Comparison of ENCODE assay signal across 2 cellular contexts in the genomic region with DNA sequence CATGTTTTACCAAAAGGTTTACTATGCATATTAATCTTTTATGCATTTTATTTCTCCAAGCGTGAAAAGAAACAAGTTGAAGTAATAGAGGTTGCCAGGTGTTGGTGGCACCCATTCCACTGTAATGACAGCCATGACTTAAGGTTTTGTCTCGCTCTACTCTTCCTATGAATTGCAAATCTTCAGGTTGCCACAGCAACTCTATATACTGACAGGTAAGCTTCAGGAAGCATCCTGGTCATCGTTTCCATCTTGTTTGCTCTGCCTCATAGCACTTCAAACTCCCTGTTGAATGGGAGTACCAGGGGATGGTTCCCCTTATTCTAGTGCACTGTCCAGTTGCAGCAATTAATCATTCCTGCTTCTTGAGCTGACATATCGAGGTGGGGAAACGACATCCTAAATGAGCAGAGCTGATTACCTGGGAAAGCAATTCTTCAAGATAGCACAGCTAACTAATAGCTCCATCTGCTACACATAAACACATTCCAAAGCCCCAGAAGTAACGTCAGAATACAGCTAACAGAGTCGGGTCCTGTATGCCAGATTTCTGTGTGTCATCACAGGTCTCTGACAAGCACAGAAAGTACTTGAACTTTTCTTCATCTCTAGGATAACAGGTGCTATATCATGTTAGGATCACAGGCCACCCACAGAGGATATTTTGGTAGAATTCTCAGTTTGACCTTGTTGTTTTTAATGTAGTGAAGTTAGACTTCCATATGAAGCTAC.
TF ChIP-seq lines count a peak whose summit lies in the region.

No MANE protein-coding gene starts in this region.

TF ChIP-seq in SK-N-SH treated with all-trans-retinoic acid at 6 μM for 48 hours, 23 proteins besides CTCF, POLR2A, EP300 and RAD21:
- TF ChIP-seq, protein P1, sequence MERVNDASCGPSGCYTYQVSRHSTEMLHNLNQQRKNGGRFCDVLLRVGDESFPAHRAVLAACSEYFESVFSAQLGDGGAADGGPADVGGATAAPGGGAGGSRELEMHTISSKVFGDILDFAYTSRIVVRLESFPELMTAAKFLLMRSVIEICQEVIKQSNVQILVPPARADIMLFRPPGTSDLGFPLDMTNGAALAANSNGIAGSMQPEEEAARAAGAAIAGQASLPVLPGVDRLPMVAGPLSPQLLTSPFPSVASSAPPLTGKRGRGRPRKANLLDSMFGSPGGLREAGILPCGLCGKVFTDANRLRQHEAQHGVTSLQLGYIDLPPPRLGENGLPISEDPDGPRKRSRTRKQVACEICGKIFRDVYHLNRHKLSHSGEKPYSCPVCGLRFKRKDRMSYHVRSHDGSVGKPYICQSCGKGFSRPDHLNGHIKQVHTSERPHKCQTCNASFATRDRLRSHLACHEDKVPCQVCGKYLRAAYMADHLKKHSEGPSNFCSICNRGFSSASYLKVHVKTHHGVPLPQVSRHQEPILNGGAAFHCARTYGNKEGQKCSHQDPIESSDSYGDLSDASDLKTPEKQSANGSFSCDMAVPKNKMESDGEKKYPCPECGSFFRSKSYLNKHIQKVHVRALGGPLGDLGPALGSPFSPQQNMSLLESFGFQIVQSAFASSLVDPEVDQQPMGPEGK (CRISPR knock-in tag; IDR thresholded peaks at IDR 0.05; ENCODE audit: borderline replicate concordance), result no peak
- TF ChIP-seq ZNF70 (CRISPR knock-in tag; IDR thresholded peaks at IDR 0.05), result no peak
- peak; percentile 40 for TF ChIP-seq ISL1 (CRISPR knock-in tag; IDR thresholded peaks at IDR 0.05)
- TF ChIP-seq SNAI2 (CRISPR knock-in tag; IDR thresholded peaks at IDR 0.05), result 0 out of 2 replicates have a peak, but pooled peaks have one; percentile 19
- TF ChIP-seq, protein P2, sequence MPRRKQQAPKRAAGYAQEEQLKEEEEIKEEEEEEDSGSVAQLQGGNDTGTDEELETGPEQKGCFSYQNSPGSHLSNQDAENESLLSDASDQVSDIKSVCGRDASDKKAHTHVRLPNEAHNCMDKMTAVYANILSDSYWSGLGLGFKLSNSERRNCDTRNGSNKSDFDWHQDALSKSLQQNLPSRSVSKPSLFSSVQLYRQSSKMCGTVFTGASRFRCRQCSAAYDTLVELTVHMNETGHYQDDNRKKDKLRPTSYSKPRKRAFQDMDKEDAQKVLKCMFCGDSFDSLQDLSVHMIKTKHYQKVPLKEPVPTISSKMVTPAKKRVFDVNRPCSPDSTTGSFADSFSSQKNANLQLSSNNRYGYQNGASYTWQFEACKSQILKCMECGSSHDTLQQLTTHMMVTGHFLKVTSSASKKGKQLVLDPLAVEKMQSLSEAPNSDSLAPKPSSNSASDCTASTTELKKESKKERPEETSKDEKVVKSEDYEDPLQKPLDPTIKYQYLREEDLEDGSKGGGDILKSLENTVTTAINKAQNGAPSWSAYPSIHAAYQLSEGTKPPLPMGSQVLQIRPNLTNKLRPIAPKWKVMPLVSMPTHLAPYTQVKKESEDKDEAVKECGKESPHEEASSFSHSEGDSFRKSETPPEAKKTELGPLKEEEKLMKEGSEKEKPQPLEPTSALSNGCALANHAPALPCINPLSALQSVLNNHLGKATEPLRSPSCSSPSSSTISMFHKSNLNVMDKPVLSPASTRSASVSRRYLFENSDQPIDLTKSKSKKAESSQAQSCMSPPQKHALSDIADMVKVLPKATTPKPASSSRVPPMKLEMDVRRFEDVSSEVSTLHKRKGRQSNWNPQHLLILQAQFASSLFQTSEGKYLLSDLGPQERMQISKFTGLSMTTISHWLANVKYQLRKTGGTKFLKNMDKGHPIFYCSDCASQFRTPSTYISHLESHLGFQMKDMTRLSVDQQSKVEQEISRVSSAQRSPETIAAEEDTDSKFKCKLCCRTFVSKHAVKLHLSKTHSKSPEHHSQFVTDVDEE (CRISPR knock-in tag; IDR thresholded peaks at IDR 0.05), result peak; percentile 20; the same call in 1 of the 2 replicates

TF ChIP-seq in SK-N-SH, 30 proteins besides CTCF, POLR2A, EP300 and RAD21 (continued from another document):
- TF ChIP-seq, protein P3, sequence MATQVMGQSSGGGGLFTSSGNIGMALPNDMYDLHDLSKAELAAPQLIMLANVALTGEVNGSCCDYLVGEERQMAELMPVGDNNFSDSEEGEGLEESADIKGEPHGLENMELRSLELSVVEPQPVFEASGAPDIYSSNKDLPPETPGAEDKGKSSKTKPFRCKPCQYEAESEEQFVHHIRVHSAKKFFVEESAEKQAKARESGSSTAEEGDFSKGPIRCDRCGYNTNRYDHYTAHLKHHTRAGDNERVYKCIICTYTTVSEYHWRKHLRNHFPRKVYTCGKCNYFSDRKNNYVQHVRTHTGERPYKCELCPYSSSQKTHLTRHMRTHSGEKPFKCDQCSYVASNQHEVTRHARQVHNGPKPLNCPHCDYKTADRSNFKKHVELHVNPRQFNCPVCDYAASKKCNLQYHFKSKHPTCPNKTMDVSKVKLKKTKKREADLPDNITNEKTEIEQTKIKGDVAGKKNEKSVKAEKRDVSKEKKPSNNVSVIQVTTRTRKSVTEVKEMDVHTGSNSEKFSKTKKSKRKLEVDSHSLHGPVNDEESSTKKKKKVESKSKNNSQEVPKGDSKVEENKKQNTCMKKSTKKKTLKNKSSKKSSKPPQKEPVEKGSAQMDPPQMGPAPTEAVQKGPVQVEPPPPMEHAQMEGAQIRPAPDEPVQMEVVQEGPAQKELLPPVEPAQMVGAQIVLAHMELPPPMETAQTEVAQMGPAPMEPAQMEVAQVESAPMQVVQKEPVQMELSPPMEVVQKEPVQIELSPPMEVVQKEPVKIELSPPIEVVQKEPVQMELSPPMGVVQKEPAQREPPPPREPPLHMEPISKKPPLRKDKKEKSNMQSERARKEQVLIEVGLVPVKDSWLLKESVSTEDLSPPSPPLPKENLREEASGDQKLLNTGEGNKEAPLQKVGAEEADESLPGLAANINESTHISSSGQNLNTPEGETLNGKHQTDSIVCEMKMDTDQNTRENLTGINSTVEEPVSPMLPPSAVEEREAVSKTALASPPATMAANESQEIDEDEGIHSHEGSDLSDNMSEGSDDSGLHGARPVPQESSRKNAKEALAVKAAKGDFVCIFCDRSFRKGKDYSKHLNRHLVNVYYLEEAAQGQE (IDR thresholded peaks at IDR 0.05; ENCODE audit: low read depth, low read length), result no peak
- TF ChIP-seq USF1 (IDR thresholded peaks at IDR 0.05; ENCODE audit: borderline replicate concordance, low read depth) (no peak), ZBTB33 (IDR thresholded peaks at IDR 0.05; ENCODE audit: borderline replicate concordance, low read depth) (no peak), JUND (IDR thresholded peaks at IDR 0.05) (no peak), RFX5 (IDR thresholded peaks at IDR 0.05; ENCODE audit: low read length) (no peak), MXI1 (IDR thresholded peaks at IDR 0.05; ENCODE audit: low read depth, low read length) (no peak), GABPA (IDR thresholded peaks at IDR 0.05; ENCODE audit: low read depth) (no peak), TCF12 (IDR thresholded peaks at IDR 0.05) (no peak), NFIC (IDR thresholded peaks at IDR 0.05; ENCODE audit: borderline replicate concordance) (no peak), GATA2 (CRISPR knock-in tag; IDR thresholded peaks at IDR 0.05) (no peak), FOXJ3 (CRISPR knock-in tag; IDR thresholded peaks at IDR 0.05) (no peak), POLR2AphosphoS5 (IDR thresholded peaks at IDR 0.05; ENCODE audit: low read depth, low read length) (no peak), FOXM1 (IDR thresholded peaks at IDR 0.05; ENCODE audit: low read depth) (no peak)
- TF ChIP-seq, protein P4, sequence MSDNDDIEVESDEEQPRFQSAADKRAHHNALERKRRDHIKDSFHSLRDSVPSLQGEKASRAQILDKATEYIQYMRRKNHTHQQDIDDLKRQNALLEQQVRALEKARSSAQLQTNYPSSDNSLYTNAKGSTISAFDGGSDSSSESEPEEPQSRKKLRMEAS (IDR thresholded peaks at IDR 0.05; ENCODE audit: low read depth), result no peak
